In genomic region chr1:112619518-112620458, GRCh38 we compare ENCODE assay signal across 1 cellular context.
TF ChIP-seq lines count a peak whose summit lies in the region.

TSS of gene CAPZA1 (plus strand) at chr1:112619832. CDS start at chr1:112619845, 13 bp downstream.

TF ChIP-seq in HepG2, 621 proteins besides CTCF, POLR2A, EP300 and RAD21 (continued from another document and continues in another):
- TF ChIP-seq ZHX2 (IDR thresholded peaks at IDR 0.05; ENCODE audit: low read depth) (peak; percentile 99), ZHX2 (CRISPR knock-in tag; IDR thresholded peaks at IDR 0.05; ENCODE audit: borderline replicate concordance) (no peak), KLF9 (CRISPR knock-in tag; IDR thresholded peaks at IDR 0.05; ENCODE audit: low read depth) (no peak), ZNF503 (CRISPR knock-in tag; IDR thresholded peaks at IDR 0.05) (no peak), GMEB1 (CRISPR knock-in tag; IDR thresholded peaks at IDR 0.05; ENCODE audit: borderline replicate concordance) (peak; percentile 83), ZNF737 (CRISPR knock-in tag; IDR thresholded peaks at IDR 0.05; ENCODE audit: borderline replicate concordance) (no peak), ZNF766 (CRISPR knock-in tag; IDR thresholded peaks at IDR 0.05; ENCODE audit: borderline replicate concordance) (no peak; the same call in 1 of the 2 replicates), FOXA3 (CRISPR knock-in tag; IDR thresholded peaks at IDR 0.05) (0 out of 2 replicates have a peak, but pooled peaks have one; percentile 45), ZFP41 (CRISPR knock-in tag; IDR thresholded peaks at IDR 0.05; ENCODE audit: borderline replicate concordance) (no peak), DNMT1 (CRISPR knock-in tag; IDR thresholded peaks at IDR 0.05) (no peak), ZNF326 (CRISPR knock-in tag; IDR thresholded peaks at IDR 0.05; ENCODE audit: borderline replicate concordance) (no peak), CSRNP2 (CRISPR knock-in tag; conservative IDR thresholded peaks at IDR 0.05; ENCODE audit: low read depth) (no peak), ZNF264 (CRISPR knock-in tag; IDR thresholded peaks at IDR 0.05) (no peak), JDP2 (CRISPR knock-in tag; IDR thresholded peaks at IDR 0.05; ENCODE audit: borderline replicate concordance) (no peak), ZNF629 (CRISPR knock-in tag; conservative IDR thresholded peaks at IDR 0.05) (no peak), GABPA (IDR thresholded peaks at IDR 0.05; ENCODE audit: low read depth, low read length) (peak; percentile 68), GABPA (CRISPR knock-in tag; IDR thresholded peaks at IDR 0.05; ENCODE audit: low read depth) (peak; percentile 91), SOX5 (CRISPR knock-in tag; IDR thresholded peaks at IDR 0.05; ENCODE audit: borderline replicate concordance) (no peak), PRMT3 (CRISPR knock-in tag; IDR thresholded peaks at IDR 0.05; ENCODE audit: borderline replicate concordance, low read depth) (no peak), ZNF205 (CRISPR knock-in tag; IDR thresholded peaks at IDR 0.05) (no peak), ZMYM3 (CRISPR knock-in tag; IDR thresholded peaks at IDR 0.05) (no peak; the same call in 1 of the 2 replicates), RFX5 (IDR thresholded peaks at IDR 0.05; ENCODE audit: low read depth, low read length) (no peak), EEA1 (CRISPR knock-in tag; IDR thresholded peaks at IDR 0.05; ENCODE audit: borderline replicate concordance) (peak; percentile 92; the same call in 1 of the 2 replicates), SIN3A (IDR thresholded peaks at IDR 0.05; ENCODE audit: borderline replicate concordance, low read depth, low read length) (no peak; the same call in 1 of the 2 replicates), CSRNP1 (CRISPR knock-in tag; IDR thresholded peaks at IDR 0.05) (no peak), RFXAP (CRISPR knock-in tag; IDR thresholded peaks at IDR 0.05; ENCODE audit: borderline replicate concordance) (no peak), JUNB (CRISPR knock-in tag; IDR thresholded peaks at IDR 0.05; ENCODE audit: borderline replicate concordance) (no peak), ZFP36 (IDR thresholded peaks at IDR 0.05; ENCODE audit: borderline replicate concordance, low read depth, low read length, partially characterized antibody) (no peak), MAFK (conservative IDR thresholded peaks at IDR 0.05 in 1 of 2, IDR thresholded peaks at IDR 0.05 in 1 of 2; ENCODE audit: low read length in 2 of 2) (no peak), TMF1 (CRISPR knock-in tag; IDR thresholded peaks at IDR 0.05; ENCODE audit: low read depth) (no peak), ZNF577 (CRISPR knock-in tag; IDR thresholded peaks at IDR 0.05; ENCODE audit: borderline replicate concordance, low read depth) (no peak), ASH2L (IDR thresholded peaks at IDR 0.05; ENCODE audit: insufficient read length, low read depth, low read length) (no peak), ZNF678 (CRISPR knock-in tag; IDR thresholded peaks at IDR 0.05) (no peak), FOXJ3 (CRISPR knock-in tag; IDR thresholded peaks at IDR 0.05; ENCODE audit: borderline replicate concordance) (no peak), ZNF3 (CRISPR knock-in tag; IDR thresholded peaks at IDR 0.05) (no peak)
- TF ChIP-seq, protein P1, sequence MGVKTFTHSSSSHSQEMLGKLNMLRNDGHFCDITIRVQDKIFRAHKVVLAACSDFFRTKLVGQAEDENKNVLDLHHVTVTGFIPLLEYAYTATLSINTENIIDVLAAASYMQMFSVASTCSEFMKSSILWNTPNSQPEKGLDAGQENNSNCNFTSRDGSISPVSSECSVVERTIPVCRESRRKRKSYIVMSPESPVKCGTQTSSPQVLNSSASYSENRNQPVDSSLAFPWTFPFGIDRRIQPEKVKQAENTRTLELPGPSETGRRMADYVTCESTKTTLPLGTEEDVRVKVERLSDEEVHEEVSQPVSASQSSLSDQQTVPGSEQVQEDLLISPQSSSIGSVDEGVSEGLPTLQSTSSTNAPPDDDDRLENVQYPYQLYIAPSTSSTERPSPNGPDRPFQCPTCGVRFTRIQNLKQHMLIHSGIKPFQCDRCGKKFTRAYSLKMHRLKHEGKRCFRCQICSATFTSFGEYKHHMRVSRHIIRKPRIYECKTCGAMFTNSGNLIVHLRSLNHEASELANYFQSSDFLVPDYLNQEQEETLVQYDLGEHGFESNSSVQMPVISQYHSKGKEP (CRISPR knock-in tag; IDR thresholded peaks at IDR 0.05), result no peak
- TF ChIP-seq, protein P2, sequence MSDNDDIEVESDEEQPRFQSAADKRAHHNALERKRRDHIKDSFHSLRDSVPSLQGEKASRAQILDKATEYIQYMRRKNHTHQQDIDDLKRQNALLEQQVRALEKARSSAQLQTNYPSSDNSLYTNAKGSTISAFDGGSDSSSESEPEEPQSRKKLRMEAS (IDR thresholded peaks at IDR 0.05), result peak; percentile 43; the same call in 1 of the 2 replicates
- TF ChIP-seq, protein P3, sequence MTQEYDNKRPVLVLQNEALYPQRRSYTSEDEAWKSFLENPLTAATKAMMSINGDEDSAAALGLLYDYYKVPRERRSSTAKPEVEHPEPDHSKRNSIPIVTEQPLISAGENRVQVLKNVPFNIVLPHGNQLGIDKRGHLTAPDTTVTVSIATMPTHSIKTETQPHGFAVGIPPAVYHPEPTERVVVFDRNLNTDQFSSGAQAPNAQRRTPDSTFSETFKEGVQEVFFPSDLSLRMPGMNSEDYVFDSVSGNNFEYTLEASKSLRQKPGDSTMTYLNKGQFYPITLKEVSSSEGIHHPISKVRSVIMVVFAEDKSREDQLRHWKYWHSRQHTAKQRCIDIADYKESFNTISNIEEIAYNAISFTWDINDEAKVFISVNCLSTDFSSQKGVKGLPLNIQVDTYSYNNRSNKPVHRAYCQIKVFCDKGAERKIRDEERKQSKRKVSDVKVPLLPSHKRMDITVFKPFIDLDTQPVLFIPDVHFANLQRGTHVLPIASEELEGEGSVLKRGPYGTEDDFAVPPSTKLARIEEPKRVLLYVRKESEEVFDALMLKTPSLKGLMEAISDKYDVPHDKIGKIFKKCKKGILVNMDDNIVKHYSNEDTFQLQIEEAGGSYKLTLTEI (CRISPR knock-in tag; conservative IDR thresholded peaks at IDR 0.05), result no peak
- TF ChIP-seq, protein P4, sequence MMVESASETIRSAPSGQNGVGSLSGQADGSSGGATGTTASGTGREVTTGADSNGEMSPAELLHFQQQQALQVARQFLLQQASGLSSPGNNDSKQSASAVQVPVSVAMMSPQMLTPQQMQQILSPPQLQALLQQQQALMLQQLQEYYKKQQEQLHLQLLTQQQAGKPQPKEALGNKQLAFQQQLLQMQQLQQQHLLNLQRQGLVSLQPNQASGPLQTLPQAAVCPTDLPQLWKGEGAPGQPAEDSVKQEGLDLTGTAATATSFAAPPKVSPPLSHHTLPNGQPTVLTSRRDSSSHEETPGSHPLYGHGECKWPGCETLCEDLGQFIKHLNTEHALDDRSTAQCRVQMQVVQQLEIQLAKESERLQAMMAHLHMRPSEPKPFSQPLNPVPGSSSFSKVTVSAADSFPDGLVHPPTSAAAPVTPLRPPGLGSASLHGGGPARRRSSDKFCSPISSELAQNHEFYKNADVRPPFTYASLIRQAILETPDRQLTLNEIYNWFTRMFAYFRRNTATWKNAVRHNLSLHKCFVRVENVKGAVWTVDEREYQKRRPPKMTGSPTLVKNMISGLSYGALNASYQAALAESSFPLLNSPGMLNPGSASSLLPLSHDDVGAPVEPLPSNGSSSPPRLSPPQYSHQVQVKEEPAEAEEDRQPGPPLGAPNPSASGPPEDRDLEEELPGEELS (CRISPR knock-in tag; IDR thresholded peaks at IDR 0.05), result peak; percentile 32; the same call in 1 of the 2 replicates
- TF ChIP-seq, protein P5, sequence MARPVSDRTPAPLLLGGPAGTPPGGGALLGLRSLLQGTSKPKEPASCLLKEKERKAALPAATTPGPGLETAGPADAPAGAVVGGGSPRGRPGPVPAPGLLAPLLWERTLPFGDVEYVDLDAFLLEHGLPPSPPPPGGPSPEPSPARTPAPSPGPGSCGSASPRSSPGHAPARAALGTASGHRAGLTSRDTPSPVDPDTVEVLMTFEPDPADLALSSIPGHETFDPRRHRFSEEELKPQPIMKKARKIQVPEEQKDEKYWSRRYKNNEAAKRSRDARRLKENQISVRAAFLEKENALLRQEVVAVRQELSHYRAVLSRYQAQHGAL (CRISPR knock-in tag; IDR thresholded peaks at IDR 0.05; ENCODE audit: not compliant biosample characterization), result peak; percentile 47
